8 cellular contexts compared by ENCODE assay signal in the genomic region with DNA sequence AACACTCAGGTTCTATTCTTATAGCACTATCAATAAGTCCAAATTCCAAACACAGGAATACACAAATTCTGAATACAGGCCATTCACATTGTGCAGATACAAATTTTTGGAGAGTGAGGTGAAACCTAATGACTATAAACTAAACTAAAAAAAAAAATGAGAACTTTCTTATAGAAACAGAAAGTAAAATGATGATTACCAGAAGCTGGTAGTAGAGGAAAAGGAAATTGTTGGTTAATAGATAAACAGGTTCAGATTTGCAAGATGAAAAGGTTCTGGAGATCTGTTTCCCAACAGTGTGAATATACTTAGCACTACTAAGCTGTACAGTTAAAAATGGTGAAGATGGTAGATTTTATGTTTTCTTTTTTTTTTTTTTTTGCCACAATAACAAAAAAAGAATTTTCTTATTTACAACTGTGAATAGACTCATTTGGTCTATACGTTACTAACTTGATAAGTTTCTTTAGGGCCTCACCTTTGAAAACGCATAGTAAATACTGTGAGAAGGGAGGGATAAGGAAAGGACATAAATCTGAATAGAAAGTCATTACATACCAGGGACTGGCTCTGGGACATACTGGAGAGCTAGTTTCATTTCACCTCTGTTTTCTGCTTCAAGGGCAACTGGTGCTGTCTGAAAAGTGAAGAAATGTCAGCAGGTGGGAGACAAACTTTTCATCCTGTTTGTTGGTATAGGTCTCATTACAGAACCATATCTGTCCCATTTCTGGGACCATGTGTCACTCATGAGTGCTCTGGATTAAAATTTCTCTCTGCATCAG. TPM values are rescaled to one million over a fixed set of nuclear protein-coding genes. Genes with fewer than 3 reads are reported as not detected.
A peak's percentile ranks its signal among the peaks of the same experiment; 100 is the strongest.
DNase-seq lines count a peak whose midpoint lies in the region; ATAC-seq and TF ChIP-seq lines count a peak whose summit lies in the region.

No MANE protein-coding gene starts in this region.

- H3K4me1 ChIP-seq in endodermal cell (ENCODE audit: control insufficient read depth, insufficient read depth, low read length) (no peaks in the 10 kb centered on the region), left ventricle myocardium inferior (no peaks in the 10 kb centered on the region)

- H3K9me3 ChIP-seq in endodermal cell (ENCODE audit: control insufficient read depth, low read length) (no peaks in the 10 kb centered on the region), left ventricle myocardium inferior (replicated peaks) (no peaks in the 10 kb centered on the region)

- TF ChIP-seq POLR2A in GM18505 (IDR thresholded peaks at IDR 0.05; ENCODE audit: borderline replicate concordance, extremely low read depth, insufficient read depth, insufficient read length) = no peak

- POLR2A ChIA-PET in activated naive CD8-positive, alpha-beta T cell treated with anti-CD3 and anti-CD28 coated beads, Interleukin-2, amount 10 ng/mL, durations not matched to agents 7 days and 5 days (lab: Charles Lee) = interaction anchor here (0.6 to 1.1 kb wide), 6 partner anchors 35 to 549 kb away, joined by 4 to 5 read pairs (median 4); partner anchors contain the start of gene CREBZF

- ATAC-seq in GM18505 (IDR thresholded peaks at IDR 0.05; ENCODE audit: unreplicated experiment) = peak; percentile 86
- ATAC-seq in HG03103 (IDR thresholded peaks at IDR 0.05; ENCODE audit: low read depth, unreplicated experiment) = peak; percentile 55
- ATAC-seq in activated naive CD8-positive, alpha-beta T cell treated with anti-CD3 and anti-CD28 coated beads, Interleukin-2, amount 10 ng/mL, durations not matched to agents 7 days and 5 days (ENCODE audit: low read depth) = peak; percentile 68

- WGBS in endodermal cell (ENCODE audit: insufficient coverage in 1 of 2, insufficient read length in 1 of 2), 2 experiments = 87 to 93% methylated on average over 2 of the region's 2 CpGs

- intact Hi-C loops in left ventricle myocardium inferior (cut with micrococcal nuclease) = loop anchor here (10.0 kb wide), 1 partner anchor 115 kb away; the partner anchor contains the start of gene SYTL2

- no peaks in the 10 kb centered on the region for H3K9me3 Mint-ChIP-seq in activated naive CD8-positive, alpha-beta T cell treated with anti-CD3 and anti-CD28 coated beads, Interleukin-2, amount 10 ng/mL, durations not matched to agents 7 days and 5 days
- H3K9me3 Mint-ChIP-seq in endodermal cell = no peaks in the 10 kb centered on the region

- DNase-seq in GM20000 (ENCODE audit: low spot score) (peak; percentile 23), endodermal cell (no peak), left ventricle myocardium inferior (no peak), NCI-H1694 (lab: John Stamatoyannopoulos, UW) (no peak)
- no peak for DNase-seq in activated naive CD8-positive, alpha-beta T cell treated with anti-CD3 and anti-CD28 coated beads, Interleukin-2, amount 10 ng/mL, durations not matched to agents 7 days and 5 days
- DNase-seq in stimulated activated CD4-positive, alpha-beta T cell treated with anti-CD3 and anti-CD28 coated beads, Interleukin-4, amount 100 ng/mL, for 4 hours = no peak

- H3K4me3 ChIP-seq in endodermal cell (ENCODE audit: low read length) (no peak overlapping the region), left ventricle myocardium inferior (no peak overlapping the region)

- H3K4me3 Mint-ChIP-seq in activated naive CD8-positive, alpha-beta T cell treated with anti-CD3 and anti-CD28 coated beads, Interleukin-2, amount 10 ng/mL, durations not matched to agents 7 days and 5 days = peak overlapping the region; percentile 63
- H3K4me3 Mint-ChIP-seq in endodermal cell = no peak overlapping the region

- H3K4me1 Mint-ChIP-seq in activated naive CD8-positive, alpha-beta T cell treated with anti-CD3 and anti-CD28 coated beads, Interleukin-2, amount 10 ng/mL, durations not matched to agents 7 days and 5 days = peaks cover 20% of the 10 kb centered on the region
- peaks cover 7% of the 10 kb centered on the region for H3K4me1 Mint-ChIP-seq in endodermal cell

- H3K27me3 Mint-ChIP-seq in activated naive CD8-positive, alpha-beta T cell treated with anti-CD3 and anti-CD28 coated beads, Interleukin-2, amount 10 ng/mL, durations not matched to agents 7 days and 5 days = no peaks in the 10 kb centered on the region
- H3K27me3 Mint-ChIP-seq in endodermal cell (ENCODE audit: insufficient read depth) = no peaks in the 10 kb centered on the region

- no peak overlapping the region for H3K9ac ChIP-seq in endodermal cell (ENCODE audit: extremely low read depth, low read length, poor library complexity, severe bottlenecking)

- H3K36me3 ChIP-seq in endodermal cell (ENCODE audit: control insufficient read depth, insufficient read depth, low read length) (no peaks in the 10 kb centered on the region), left ventricle myocardium inferior (no peaks in the 10 kb centered on the region)

- peaks cover 18% of the 10 kb centered on the region for H3K36me3 Mint-ChIP-seq in activated naive CD8-positive, alpha-beta T cell treated with anti-CD3 and anti-CD28 coated beads, Interleukin-2, amount 10 ng/mL, durations not matched to agents 7 days and 5 days
- H3K36me3 Mint-ChIP-seq in endodermal cell (ENCODE audit: low read depth) = no peaks in the 10 kb centered on the region

- H3K27me3 ChIP-seq in endodermal cell (ENCODE audit: control insufficient read depth, insufficient read depth, low read length, poor library complexity, severe bottlenecking) = no peaks in the 10 kb centered on the region
- no peaks in the 10 kb centered on the region for H3K27me3 ChIP-seq in left ventricle myocardium inferior (ENCODE audit: low read depth)

- TF ChIP-seq CTCF in GM20000 (IDR thresholded peaks at IDR 0.05; ENCODE audit: extremely low read depth, missing control alignments) (no peak), endodermal cell (conservative IDR thresholded peaks at IDR 0.05) (no peak), left ventricle myocardium inferior (IDR thresholded peaks at IDR 0.05; ENCODE audit: borderline replicate concordance) (no peak)

- peak overlapping the region; percentile 68 for H3K27ac Mint-ChIP-seq in activated naive CD8-positive, alpha-beta T cell treated with anti-CD3 and anti-CD28 coated beads, Interleukin-2, amount 10 ng/mL, durations not matched to agents 7 days and 5 days
- H3K27ac Mint-ChIP-seq in endodermal cell = no peak overlapping the region

- H3K27ac ChIP-seq in endodermal cell (ENCODE audit: low read depth, low read length) = no peak overlapping the region
- no peak overlapping the region for H3K27ac ChIP-seq in left ventricle myocardium inferior (replicated peaks)

RNA-seq across cellular contexts. Expression of gene CCDC89, which starts 14.2 kb away (rescaled TPM):
- total RNA-seq in activated naive CD8-positive, alpha-beta T cell treated with anti-CD3 and anti-CD28 coated beads, Interleukin-2, amount 10 ng/mL, durations not matched to agents 7 days and 5 days = under 1 TPM; 0.22 to 0.43 TPM
- total RNA-seq in endodermal cell (not detected), left ventricle myocardium inferior (0.63 TPM)
- polyA plus RNA-seq in endodermal cell (2013, experiment 1 of 2) = not detected
- polyA plus RNA-seq in endodermal cell (2013, experiment 2 of 2) = 0.21 TPM

RNA-seq across cellular contexts. Expression of gene CREBZF, which starts 35.2 kb away (rescaled TPM):
- total RNA-seq in activated naive CD8-positive, alpha-beta T cell treated with anti-CD3 and anti-CD28 coated beads, Interleukin-2, amount 10 ng/mL, durations not matched to agents 7 days and 5 days = 10 to 100 TPM; 77.7 to 78.4 TPM
- total RNA-seq in endodermal cell = 10 to 100 TPM; 39.3 to 47.5 TPM
- polyA plus RNA-seq in endodermal cell (2013, experiment 1 of 2) = 52.6 TPM
- polyA plus RNA-seq in endodermal cell (2013, experiment 2 of 2) = 45.1 TPM
- 12.9 TPM for total RNA-seq in left ventricle myocardium inferior

RNA-seq across cellular contexts. Expression of gene TMEM126A, which starts 52.4 kb away (rescaled TPM):
- total RNA-seq in activated naive CD8-positive, alpha-beta T cell treated with anti-CD3 and anti-CD28 coated beads, Interleukin-2, amount 10 ng/mL, durations not matched to agents 7 days and 5 days = 10 to 100 TPM; 27.2 to 28.8 TPM
- total RNA-seq in endodermal cell (10 to 100 TPM; 26.3 to 26.7 TPM), left ventricle myocardium inferior (75.2 TPM)
- polyA plus RNA-seq in endodermal cell (2013, experiment 1 of 2) = 35.4 TPM
- 31.8 TPM for polyA plus RNA-seq in endodermal cell (2013, experiment 2 of 2)
